In genomic region chr5:137365126-137365865, GRCh38 we compare ENCODE assay signal across 20 cellular contexts.
DNase-seq lines count a peak whose midpoint lies in the region; ATAC-seq and TF ChIP-seq lines count a peak whose summit lies in the region.
"Had no signal": no experiment of that assay in that cellular context is flagged by ENCODE, and none has a peak within 500 bp of the region (broad histone marks: within the 10 kb centered on the region; RNA-seq: fewer than 3 reads in every experiment).

No MANE protein-coding gene starts in this region.

- H3K27ac Mint-ChIP-seq in activated CD4-positive, alpha-beta T cell treated with anti-CD3 and anti-CD28 coated beads, Interleukin-2, amount 10 ng/mL, durations not matched to agents 7 days and 5 days: no peak overlapping the region
- H3K27ac Mint-ChIP-seq in activated CD8-positive, alpha-beta memory T cell treated with anti-CD3 and anti-CD28 coated beads, Interleukin-2, amount 10 ng/mL, durations not matched to agents 7 days and 5 days: no peak overlapping the region
- H3K27ac Mint-ChIP-seq: B cell; CD4-positive, CD25-positive, alpha-beta regulatory T cell had no signal

- no peaks in the 10 kb centered on the region for H3K36me3 Mint-ChIP-seq in activated CD4-positive, alpha-beta T cell treated with anti-CD3 and anti-CD28 coated beads, Interleukin-2, amount 10 ng/mL, durations not matched to agents 7 days and 5 days (ENCODE audit: low read depth)
- no peaks in the 10 kb centered on the region for H3K36me3 Mint-ChIP-seq in activated CD8-positive, alpha-beta memory T cell treated with anti-CD3 and anti-CD28 coated beads, Interleukin-2, amount 10 ng/mL, durations not matched to agents 7 days and 5 days
- H3K36me3 Mint-ChIP-seq: CD4-positive, CD25-positive, alpha-beta regulatory T cell had no signal

- intact Hi-C loops in OCI-LY7 (cut with micrococcal nuclease; ENCODE audit: unreplicated experiment): no loop called here

- no peaks in the 10 kb centered on the region for H3K4me1 Mint-ChIP-seq in activated CD4-positive, alpha-beta T cell treated with anti-CD3 and anti-CD28 coated beads, Interleukin-2, amount 10 ng/mL, durations not matched to agents 7 days and 5 days
- no peaks in the 10 kb centered on the region for H3K4me1 Mint-ChIP-seq in activated CD8-positive, alpha-beta memory T cell treated with anti-CD3 and anti-CD28 coated beads, Interleukin-2, amount 10 ng/mL, durations not matched to agents 7 days and 5 days
- H3K4me1 Mint-ChIP-seq: B cell; CD4-positive, CD25-positive, alpha-beta regulatory T cell had no signal

- no peak overlapping the region for H3K27ac ChIP-seq in OCI-LY7 (ENCODE audit: low read depth, low read length, poor library complexity, severe bottlenecking)
- H3K27ac ChIP-seq: SK-N-MC had no signal

- H3K4me3 Mint-ChIP-seq in activated CD4-positive, alpha-beta T cell treated with anti-CD3 and anti-CD28 coated beads, Interleukin-2, amount 10 ng/mL, durations not matched to agents 7 days and 5 days: no peak overlapping the region
- no peak overlapping the region for H3K4me3 Mint-ChIP-seq in activated CD8-positive, alpha-beta memory T cell treated with anti-CD3 and anti-CD28 coated beads, Interleukin-2, amount 10 ng/mL, durations not matched to agents 7 days and 5 days
- H3K4me3 Mint-ChIP-seq: B cell; CD4-positive, CD25-positive, alpha-beta regulatory T cell had no signal

- H3K9me3 Mint-ChIP-seq in activated CD4-positive, alpha-beta T cell treated with anti-CD3 and anti-CD28 coated beads, Interleukin-2, amount 10 ng/mL, durations not matched to agents 7 days and 5 days: no peaks in the 10 kb centered on the region
- H3K9me3 Mint-ChIP-seq in activated CD8-positive, alpha-beta memory T cell treated with anti-CD3 and anti-CD28 coated beads, Interleukin-2, amount 10 ng/mL, durations not matched to agents 7 days and 5 days (ENCODE audit: low read depth): no peaks in the 10 kb centered on the region
- H3K9me3 Mint-ChIP-seq: CD4-positive, CD25-positive, alpha-beta regulatory T cell had no signal

- H3K9me2 ChIP-seq in OCI-LY7 (ENCODE audit: insufficient read depth, low read length): no peaks in the 10 kb centered on the region

- H3K36me3 ChIP-seq in OCI-LY7 (ENCODE audit: insufficient read depth, low read length): no peaks in the 10 kb centered on the region

- peak; percentile 35 for DNase-seq in AG20443 (ENCODE audit: low spot score)
- peak; percentile 50 for DNase-seq in M059J (ENCODE audit: low read depth)
- DNase-seq in astrocyte of the hippocampus (ENCODE audit: low read depth, low spot score): peak; percentile 31
- DNase-seq in omental fat pad (ENCODE audit: low spot score): no peak
- DNase-seq in activated CD4-positive, alpha-beta T cell treated with anti-CD3 and anti-CD28 coated beads, Interleukin-2, amount 10 ng/mL, durations not matched to agents 7 days and 5 days: no peak
- no peak for DNase-seq in activated CD8-positive, alpha-beta memory T cell treated with anti-CD3 and anti-CD28 coated beads, Interleukin-2, amount 10 ng/mL, durations not matched to agents 7 days and 5 days
- DNase-seq in OCI-LY7 (ENCODE audit: low spot score): no peak
- DNase-seq in T1000 (lab: John Stamatoyannopoulos, UW): no peak
- DNase-seq: CD4-positive, CD25-positive, alpha-beta regulatory T cell; DMS53; KG1; NCI-H1048; NCI-H1436 treated with DMSO at 0.1 percent for 48 hours; NCI-H2029 treated with DMSO at 0.1 percent for 48 hours; NCI-H748 treated with DMSO at 0.1 percent for 48 hours; PC-3 had no signal

- H2AFZ ChIP-seq in OCI-LY7 (ENCODE audit: low read length): no peak overlapping the region

- H3K27me3 Mint-ChIP-seq in activated CD4-positive, alpha-beta T cell treated with anti-CD3 and anti-CD28 coated beads, Interleukin-2, amount 10 ng/mL, durations not matched to agents 7 days and 5 days: peaks cover 6% of the 10 kb centered on the region
- peaks cover 3% of the 10 kb centered on the region for H3K27me3 Mint-ChIP-seq in activated CD8-positive, alpha-beta memory T cell treated with anti-CD3 and anti-CD28 coated beads, Interleukin-2, amount 10 ng/mL, durations not matched to agents 7 days and 5 days

- CTCF ChIA-PET in activated CD4-positive, alpha-beta T cell treated with anti-CD3 and anti-CD28 coated beads, Interleukin-2, amount 10 ng/mL, durations not matched to agents 7 days and 5 days (lab: Charles Lee): interaction anchor here (1.7 kb wide), 1 partner anchor 13 kb away, joined by 4 read pairs; no protein-coding TSS in a partner anchor
- CTCF ChIA-PET in activated CD8-positive, alpha-beta memory T cell treated with anti-CD3 and anti-CD28 coated beads, Interleukin-2, amount 10 ng/mL, durations not matched to agents 7 days and 5 days (lab: Charles Lee): no interaction called here
- CTCF ChIA-PET in OCI-LY7 (lab: Charles Lee; ENCODE audit: unreplicated experiment): no interaction called here

- BruUV-seq in OCI-LY7 (replicated peaks; lab: Mats Ljungman, UMichigan): no TSS peak

- no peak overlapping the region for H3K4me2 ChIP-seq in OCI-LY7 (ENCODE audit: low read length)

- TF ChIP-seq CTCF in omental fat pad (IDR thresholded peaks at IDR 0.05) (no peak), OCI-LY7 (conservative IDR thresholded peaks at IDR 0.05; ENCODE audit: low read length) (no peak)

- POLR2A ChIA-PET in activated CD4-positive, alpha-beta T cell treated with anti-CD3 and anti-CD28 coated beads, Interleukin-2, amount 10 ng/mL, durations not matched to agents 7 days and 5 days (lab: Charles Lee): no interaction called here
- POLR2A ChIA-PET in OCI-LY7 (lab: Charles Lee): interaction anchor here (0.7 kb wide), 1 partner anchor 273 kb away, joined by 3 read pairs; no protein-coding TSS in a partner anchor

- peak; percentile 37 for ATAC-seq in omental fat pad (ENCODE audit: low FRiP score)
- no peak for ATAC-seq in activated CD8-positive, alpha-beta memory T cell treated with anti-CD3 and anti-CD28 coated beads, Interleukin-2, amount 10 ng/mL, durations not matched to agents 7 days and 5 days
- ATAC-seq: GM12878, PC-3, Right ventricle myocardium inferior had no signal

- H3K4me1 ChIP-seq in OCI-LY7 (ENCODE audit: insufficient read depth, low read length, poor library complexity, severe bottlenecking): no peaks in the 10 kb centered on the region

- H3K79me2 ChIP-seq in OCI-LY7 (ENCODE audit: insufficient read depth, low read depth, low read length): no peaks in the 10 kb centered on the region

- no peaks in the 10 kb centered on the region for H3K9me3 ChIP-seq in OCI-LY7 (ENCODE audit: low read length)

- no peaks in the 10 kb centered on the region for H4K20me1 ChIP-seq in OCI-LY7 (ENCODE audit: insufficient read depth, low read length)

- H3K4me3 ChIP-seq in OCI-LY7 (ENCODE audit: low read depth, low read length, poor library complexity, severe bottlenecking): no peak overlapping the region
- H3K4me3 ChIP-seq: GM12878, SK-N-MC had no signal

Comparison
In these comparisons a context has a peak if more than half of its experiments do, and no peak if none do; other contexts are left out.
1. DNase-seq: peak in AG20443 (single experiment), M059J (single experiment) and astrocyte of the hippocampus (single experiment); none in omental fat pad (single experiment), activated CD4-positive, alpha-beta T cell treated with anti-CD3 and anti-CD28 coated beads, Interleukin-2, amount 10 ng/mL, durations not matched to agents 7 days and 5 days (single experiment), activated CD8-positive, alpha-beta memory T cell treated with anti-CD3 and anti-CD28 coated beads, Interleukin-2, amount 10 ng/mL, durations not matched to agents 7 days and 5 days (single experiment), OCI-LY7 (single experiment) and T1000 (single experiment).